Comparison of ENCODE assay signal across 27 cellular contexts in genomic region chr11:2917842-2918490, GRCh38. TPM values are rescaled to one million over a fixed set of nuclear protein-coding genes. Genes with fewer than 3 reads are reported as not detected.
DNase-seq lines count a peak whose midpoint lies in the region; ATAC-seq, FAIRE-seq and TF ChIP-seq lines count a peak whose summit lies in the region.
"Had no signal": no experiment of that assay in that cellular context is flagged by ENCODE, and none has a peak within 500 bp of the region (broad histone marks: within the 10 kb centered on the region; RNA-seq: fewer than 3 reads in every experiment).

No MANE protein-coding gene starts in this region.

- H3K4me2 ChIP-seq in HepG2 (ENCODE audit: low read depth, low read length), result no peak overlapping the region
- peak overlapping the region in 7 of 11 experiments; percentile 16 to 100 (median 89); a peak in 13 of 22 replicates for H3K4me2 ChIP-seq in BLaER1 treated with 17β-estradiol and CSF1 and Interleukin-3, amounts not matched to agents 10 nM and 100 nM
- no peak overlapping the region for H3K4me2 ChIP-seq in K562 (ENCODE audit: insufficient read depth, low read length)
- no peak overlapping the region for H3K4me2 ChIP-seq in mesenchymal stem cell (ENCODE audit: low read length, poor library complexity, severe bottlenecking)
- H3K4me2 ChIP-seq: A549 had no signal

- H3K4me3 ChIP-seq in HepG2 (replicated peaks in 1 of 3; ENCODE audit: insufficient read depth in 1 of 3, low read depth in 2 of 3, low read length in 3 of 3) (no peak overlapping the region), right lobe of liver (no peak overlapping the region), K562 (no peak overlapping the region), mesenchymal stem cell (ENCODE audit: insufficient read depth in 1 of 2, low read depth in 1 of 2, low read length in 2 of 2) (no peak overlapping the region)
- H3K4me3 ChIP-seq in BLaER1 treated with 17β-estradiol and CSF1 and Interleukin-3, amounts not matched to agents 10 nM and 100 nM, result no peak overlapping the region
- H3K4me3 ChIP-seq: A549, GM12878, GM23248 had no signal

- ATAC-seq in HepG2, result no peak
- no peak for ATAC-seq in right lobe of liver
- ATAC-seq in K562, result peak; percentile 10; the same call in 1 of the 3 replicates
- ATAC-seq: A549; CD8-positive, alpha-beta T cell; GM12878; HCT116 had no signal

- H3K9ac ChIP-seq in HepG2 (ENCODE audit: insufficient read depth, low read depth, low read length), result no peak overlapping the region
- 0 out of 22 replicates have a peak overlapping the region, but pooled peaks of 1 of the 11 experiments have one; percentile 10 for H3K9ac ChIP-seq in BLaER1 treated with 17β-estradiol and CSF1 and Interleukin-3, amounts not matched to agents 10 nM and 100 nM
- peak overlapping the region in 1 of 2 experiments; percentile 78; a peak in 1 of 4 replicates for H3K9ac ChIP-seq in K562 (ENCODE audit: insufficient read depth in 1 of 2, low read depth in 2 of 2, low read length in 2 of 2)
- H3K9ac ChIP-seq in mesenchymal stem cell (ENCODE audit: low read length), result no peak overlapping the region
- H3K9ac ChIP-seq: GM23248 had no signal

- H3K27me3 ChIP-seq in HepG2 (ENCODE audit: control insufficient read depth in 1 of 2, insufficient read depth in 2 of 2, low read length in 2 of 2) (no peaks in the 10 kb centered on the region), right lobe of liver (no peaks in the 10 kb centered on the region), K562 (ENCODE audit: control insufficient read depth in 2 of 2, insufficient read depth in 2 of 2, low read length in 2 of 2) (no peaks in the 10 kb centered on the region), mesenchymal stem cell (ENCODE audit: control insufficient read depth in 1 of 2, insufficient read depth in 1 of 2, low read length in 2 of 2) (no peaks in the 10 kb centered on the region)
- no peaks in the 10 kb centered on the region for H3K27me3 ChIP-seq in BLaER1 treated with 17β-estradiol and CSF1 and Interleukin-3, amounts not matched to agents 10 nM and 100 nM
- H3K27me3 ChIP-seq: BE2C had no signal

- no peak for TF ChIP-seq POLR2A in HepG2 (IDR thresholded peaks at IDR 0.05; ENCODE audit: insufficient read depth in 1 of 2, low read depth in 2 of 2, low read length in 2 of 2)
- TF ChIP-seq POLR2A in right lobe of liver (IDR thresholded peaks at IDR 0.05), result no peak
- no peak for TF ChIP-seq POLR2A in K562 (conservative IDR thresholded peaks at IDR 0.05)

- H3K4me1 Mint-ChIP-seq in glutamatergic neuron (ENCODE audit: low read depth, unreplicated experiment), result no peaks in the 10 kb centered on the region

- no peak overlapping the region for H2BK15ac ChIP-seq in mesenchymal stem cell (ENCODE audit: low read depth, poor library complexity, severe bottlenecking)

- no peak overlapping the region for H3K14ac ChIP-seq in mesenchymal stem cell (ENCODE audit: low read length in 2 of 2)

- TF ChIP-seq RAD21 in HepG2 (CRISPR knock-in tag; IDR thresholded peaks at IDR 0.05), result no peak
- no peak for TF ChIP-seq RAD21 in K562 (CRISPR knock-in tag; conservative IDR thresholded peaks at IDR 0.05 in 1 of 2, IDR thresholded peaks at IDR 0.05 in 1 of 2)

- BruUV-seq in HepG2 (replicated peaks; lab: Mats Ljungman, UMichigan) (no TSS peak), K562 (replicated peaks; lab: Mats Ljungman, UMichigan) (no TSS peak)

- no peak overlapping the region for H3K4ac ChIP-seq in mesenchymal stem cell (ENCODE audit: low read depth in 1 of 2, low read length in 2 of 2)

- H2BK5ac ChIP-seq in mesenchymal stem cell (ENCODE audit: low read depth, low read length, poor library complexity, severe bottlenecking), result no peak overlapping the region

- H3K18ac ChIP-seq in mesenchymal stem cell (ENCODE audit: low read depth in 1 of 2, low read length in 2 of 2), result no peak overlapping the region

- H3K23ac ChIP-seq in mesenchymal stem cell (ENCODE audit: low read length in 2 of 2), result no peak overlapping the region

- in situ Hi-C loops in HepG2 (cut with HindIII; ENCODE audit: extremely low pct_ligation_motif_present, low pct_unique_long_range_greater_than_20kb), result no loop called here
- in situ Hi-C loops in K562 (cut with MboI), result no loop called here

- H3K79me1 ChIP-seq in mesenchymal stem cell (replicated peaks; ENCODE audit: low read length, poor library complexity, severe bottlenecking), result no peaks in the 10 kb centered on the region

- no peaks in the 10 kb centered on the region for H3K27me3 Mint-ChIP-seq in glutamatergic neuron (ENCODE audit: unreplicated experiment)
- H3K27me3 Mint-ChIP-seq: CD4-positive, CD25-positive, alpha-beta regulatory T cell had no signal

- H4K91ac ChIP-seq in mesenchymal stem cell (ENCODE audit: low read length), result peak overlapping the region; percentile 52

- H3K4me1 ChIP-seq in HepG2 (ENCODE audit: insufficient read depth, low read length) (peaks cover under 1% of the 10 kb centered on the region), right lobe of liver (no peaks in the 10 kb centered on the region), K562 (replicated peaks in 1 of 2; ENCODE audit: control insufficient read depth in 2 of 2, insufficient read depth in 2 of 2, low read length in 2 of 2) (peaks cover 4 to 73% of the 10 kb centered on the region in 2 experiments; a peak in 3 of 5 replicates), mesenchymal stem cell (ENCODE audit: control insufficient read depth, insufficient read depth, low read depth, low read length) (peaks cover 20% of the 10 kb centered on the region)
- peaks cover 32 to 96% (median 90%) of the 10 kb centered on the region in 10 experiments for H3K4me1 ChIP-seq in BLaER1 treated with 17β-estradiol and CSF1 and Interleukin-3, amounts not matched to agents 10 nM and 100 nM

- H3K9me3 Mint-ChIP-seq in glutamatergic neuron (ENCODE audit: unreplicated experiment), result no peaks in the 10 kb centered on the region
- H3K9me3 Mint-ChIP-seq: CD4-positive, CD25-positive, alpha-beta regulatory T cell; CD8-positive, alpha-beta T cell; H9 had no signal

- intact Hi-C loops in HepG2 (cut with micrococcal nuclease; ENCODE audit: unreplicated experiment) (no loop called here), right lobe of liver (cut with DNase I) (no loop called here), K562 (cut with micrococcal nuclease) (no loop called here)

- H3K36me3 Mint-ChIP-seq in glutamatergic neuron (ENCODE audit: unreplicated experiment), result no peaks in the 10 kb centered on the region
- H3K36me3 Mint-ChIP-seq: CD4-positive, CD25-positive, alpha-beta regulatory T cell; CD8-positive, alpha-beta T cell had no signal

- no peak overlapping the region for H2BK12ac ChIP-seq in mesenchymal stem cell (ENCODE audit: low read length in 2 of 2)

- no peaks in the 10 kb centered on the region for H3K79me2 ChIP-seq in HepG2 (ENCODE audit: insufficient read depth, low read length)
- no peaks in the 10 kb centered on the region for H3K79me2 ChIP-seq in K562 (ENCODE audit: control insufficient read depth, insufficient read depth, low read length)

- H3K9me3 ChIP-seq in HepG2 (ENCODE audit: low read length), result no peaks in the 10 kb centered on the region
- no peaks in the 10 kb centered on the region for H3K9me3 ChIP-seq in right lobe of liver
- H3K9me3 ChIP-seq in BLaER1 treated with 17β-estradiol and CSF1 and Interleukin-3, amounts not matched to agents 10 nM and 100 nM (replicated peaks in 1 of 11), result no peaks in the 10 kb centered on the region
- no peaks in the 10 kb centered on the region for H3K9me3 ChIP-seq in K562 (replicated peaks; ENCODE audit: control insufficient read depth, insufficient read depth, low read depth, low read length)
- no peaks in the 10 kb centered on the region for H3K9me3 ChIP-seq in mesenchymal stem cell (ENCODE audit: control insufficient read depth, low read length)
- H3K9me3 ChIP-seq: A549, BE2C had no signal

- no peak for FAIRE-seq in HepG2 (lab: Jason Lieb, UNC)
- no peak for FAIRE-seq in K562 (lab: Jason Lieb, UNC)
- FAIRE-seq: A549, D721Med, GM12878, GM19239, H1 had no signal

- WGBS in HepG2 (ENCODE audit: low lambda C conversion rate), result 94% methylated on average over 6 of the region's 25 CpGs
- WGBS in right lobe of liver (ENCODE audit: insufficient coverage, low coverage, low lambda C conversion rate, missing lambda C conversion rate), result 74% methylated on average over 6 of the region's 25 CpGs
- WGBS in K562 (ENCODE audit: insufficient coverage, low coverage, missing lambda C conversion rate), result 40% methylated on average over 23 of the region's 25 CpGs
- WGBS in mesenchymal stem cell, result 92% methylated on average over 25 of the region's 25 CpGs

- H2BK120ac ChIP-seq in mesenchymal stem cell (ENCODE audit: low read depth, low read length), result no peak overlapping the region

- H4K8ac ChIP-seq in mesenchymal stem cell (ENCODE audit: low read length), result peak overlapping the region; percentile 45

- TF ChIP-seq EP300 in HepG2 (IDR thresholded peaks at IDR 0.05; ENCODE audit: low read depth in 2 of 2, low read length in 2 of 2) (no peak), HepG2 (CRISPR knock-in tag; IDR thresholded peaks at IDR 0.05; ENCODE audit: borderline replicate concordance) (no peak), K562 (IDR thresholded peaks at IDR 0.05; ENCODE audit: low read length) (no peak)

- H2AFZ ChIP-seq in HepG2 (ENCODE audit: low read length) (no peak overlapping the region), K562 (ENCODE audit: low read depth, low read length) (no peak overlapping the region), mesenchymal stem cell (ENCODE audit: low read depth, low read length) (no peak overlapping the region)
- H2AFZ ChIP-seq: GM23248 had no signal

- H3K27ac Mint-ChIP-seq in glutamatergic neuron (ENCODE audit: unreplicated experiment), result no peak overlapping the region
- H3K27ac Mint-ChIP-seq: CD4-positive, CD25-positive, alpha-beta regulatory T cell; CD8-positive, alpha-beta T cell had no signal

- TF ChIP-seq CTCF in HepG2 (CRISPR knock-in tag; IDR thresholded peaks at IDR 0.05) (no peak), right lobe of liver (IDR thresholded peaks at IDR 0.05) (no peak), K562 (IDR thresholded peaks at IDR 0.05 in 2 of 3, conservative IDR thresholded peaks at IDR 0.05 in 1 of 3; ENCODE audit: insufficient read depth in 2 of 3, low read depth in 1 of 3, low read length in 3 of 3) (no peak), glutamatergic neuron (IDR thresholded peaks at IDR 0.05; ENCODE audit: partially characterized antibody, unreplicated experiment) (no peak)

- H3K9me1 ChIP-seq in K562 (ENCODE audit: control insufficient read depth, insufficient read depth, low read length), result no peaks in the 10 kb centered on the region

- H3K27ac ChIP-seq in HepG2 (ENCODE audit: extremely low read length, insufficient read depth, low read length) (no peak overlapping the region), right lobe of liver (no peak overlapping the region), K562 (ENCODE audit: extremely low read depth, low read depth, low read length) (no peak overlapping the region), mesenchymal stem cell (ENCODE audit: low read length, poor library complexity, severe bottlenecking) (no peak overlapping the region)
- no peak overlapping the region for H3K27ac ChIP-seq in BLaER1 treated with 17β-estradiol and CSF1 and Interleukin-3, amounts not matched to agents 10 nM and 100 nM
- H3K27ac ChIP-seq: A549, C4-2B, GM23248 had no signal

- no peak overlapping the region for H3K4me3 Mint-ChIP-seq in glutamatergic neuron (ENCODE audit: unreplicated experiment)
- H3K4me3 Mint-ChIP-seq: CD4-positive, CD25-positive, alpha-beta regulatory T cell; CD8-positive, alpha-beta T cell; H9 had no signal

- DNase-seq in HepG2 (ENCODE audit: low spot score) (no peak), right lobe of liver (no peak), K562 (ENCODE audit: extremely low read depth in 1 of 4, low spot score in 3 of 4) (no peak), mesenchymal stem cell (no peak), glutamatergic neuron (no peak), superior temporal gyrus (ENCODE audit: extremely low spot score) (no peak)
- no peak for DNase-seq in stimulated activated naive CD4-positive, alpha-beta T cell (lab: John Stamatoyannopoulos, UW)
- DNase-seq: 8988T; ACHN; AML-193; BE2C; CD4-positive, CD25-positive, alpha-beta regulatory T cell; CD8-positive, alpha-beta T cell; DMS 273 treated with DMSO at 0.1 percent for 48 hours; DMS79; EL; GDM1; GM23248; H9 had no signal

- H2AK5ac ChIP-seq in mesenchymal stem cell (ENCODE audit: low read length, severe bottlenecking), result no peak overlapping the region

- H3K36me3 ChIP-seq in HepG2 (replicated peaks in 1 of 2; ENCODE audit: control insufficient read depth in 1 of 2, insufficient read depth in 2 of 2, low read length in 2 of 2), result no peaks in the 10 kb centered on the region
- H3K36me3 ChIP-seq in right lobe of liver, result no peaks in the 10 kb centered on the region
- H3K36me3 ChIP-seq in BLaER1 treated with 17β-estradiol and CSF1 and Interleukin-3, amounts not matched to agents 10 nM and 100 nM, result no peaks in the 10 kb centered on the region; a peak in 1 of 22 replicates
- H3K36me3 ChIP-seq in K562 (ENCODE audit: control insufficient read depth, insufficient read depth, low read length), result no peaks in the 10 kb centered on the region
- peaks cover 0 to 19% of the 10 kb centered on the region in 2 experiments for H3K36me3 ChIP-seq in mesenchymal stem cell (ENCODE audit: control insufficient read depth in 1 of 2, insufficient read depth in 2 of 2, low read depth in 1 of 2, low read length in 2 of 2)
- H3K36me3 ChIP-seq: BE2C had no signal

- POLR2A ChIA-PET in HepG2 (lab: Yijun Ruan, JAX) (no interaction called here), K562 (lab: Yijun Ruan, JAX) (interaction anchor here (0.6 to 1.8 kb wide), 3 partner anchors 9 to 74 kb away, joined by 4 to 9 read pairs (median 4); no protein-coding TSS in a partner anchor)

- H4K20me1 ChIP-seq in HepG2 (ENCODE audit: insufficient read depth, low read length) (no peaks in the 10 kb centered on the region), K562 (replicated peaks; ENCODE audit: control insufficient read depth, insufficient read depth, low read length) (no peaks in the 10 kb centered on the region)
- peaks cover 0 to 70% (median 0%) of the 10 kb centered on the region in 11 experiments; a peak in 8 of 22 replicates for H4K20me1 ChIP-seq in BLaER1 treated with 17β-estradiol and CSF1 and Interleukin-3, amounts not matched to agents 10 nM and 100 nM

- CTCF ChIA-PET in HepG2 (lab: Yijun Ruan, JAX; ENCODE audit: low intra/inter-chr PET ratio, low total read pairs), result no interaction called here
- CTCF ChIA-PET in K562 (lab: Yijun Ruan, JAX; ENCODE audit: low intra/inter-chr PET ratio), result no interaction called here

RNA-seq across cellular contexts. Expression of gene PHLDA2, which starts 11.3 kb away (rescaled TPM):
- total RNA-seq in HepG2 (2016; rRNA removed; fragmentation: Illumina TruSeq; extraction: Trizol), result 0.36 and 0.55 TPM in 2 replicates
- total RNA-seq in HepG2 (2016; cell fraction: cytosol; rRNA removed; fragmentation: Illumina TruSeq; extraction: Trizol; ENCODE audit: low read depth), result 0.40 TPM in 1 of 2 replicates, not detected in the other
- total RNA-seq in HepG2 (2016; cell fraction: insoluble cytoplasmic fraction; rRNA removed; fragmentation: Illumina TruSeq; extraction: Trizol), result 0.27 and 0.56 TPM in 2 replicates
- total RNA-seq in HepG2 (2016; cell fraction: membrane; rRNA removed; fragmentation: Illumina TruSeq; extraction: Trizol), result 0.31 and 0.65 TPM in 2 replicates
- total RNA-seq in HepG2 (2016; cell fraction: nucleus; rRNA removed; fragmentation: Illumina TruSeq; extraction: Trizol), result not detected in 2 replicates
- polyA plus RNA-seq in HepG2 (2011; rRNA removed), result 0.78 and 1.5 TPM in 2 replicates
- 2.2 and 3.8 TPM in 2 replicates for polyA plus RNA-seq in HepG2 (2011; cell fraction: cytosol; rRNA removed)
- 3.7 and 3.9 TPM in 2 replicates for polyA plus RNA-seq in HepG2 (2011; cell fraction: nucleus; rRNA removed)
- polyA plus RNA-seq in HepG2 (2012), result 1.5 and 2.9 TPM in 2 replicates
- 1.1 and 1.5 TPM in 2 replicates for polyA plus RNA-seq in HepG2 (2016; cell fraction: cytosol; fragmentation: Illumina TruSeq; extraction: Trizol; ENCODE audit: low read depth)
- polyA plus RNA-seq in HepG2 (2016; cell fraction: insoluble cytoplasmic fraction; fragmentation: Illumina TruSeq; extraction: Trizol; ENCODE audit: low read depth), result 2.2 and 2.4 TPM in 2 replicates
- polyA plus RNA-seq in HepG2 (2016; cell fraction: membrane; fragmentation: Illumina TruSeq; extraction: Trizol; ENCODE audit: low read depth), result 1.2 and 1.5 TPM in 2 replicates
- polyA plus RNA-seq in HepG2 (2016; cell fraction: nucleus; fragmentation: Illumina TruSeq; extraction: Trizol; ENCODE audit: insufficient read depth, low read depth), result 2.0 and 2.5 TPM in 2 replicates
- 1.2 and 12.9 TPM in 2 replicates for polyA minus RNA-seq in HepG2 (2011; rRNA and poly(A)+ RNA removed; ENCODE audit: low replicate concordance)
- polyA minus RNA-seq in HepG2 (2011; cell fraction: cytosol; rRNA and poly(A)+ RNA removed), result 0.88 and 1.4 TPM in 2 replicates
- 0.64 and 0.87 TPM in 2 replicates for polyA minus RNA-seq in HepG2 (2011; cell fraction: nucleus; rRNA and poly(A)+ RNA removed)
- total RNA-seq in right lobe of liver, result 10 to 100 TPM in 2 of 6 experiments, 1 to 10 TPM in 1, under 1 TPM in 2, not detected in 1; 0.51 to 12.7 (median 5.9) TPM
- 3.2 and 7.8 TPM in 2 replicates for total RNA-seq in K562 (2011; cell fraction: chromatin; rRNA removed; ENCODE audit: low replicate concordance)
- 13.6 and 14.7 TPM in 2 replicates for total RNA-seq in K562 (2011; cell fraction: nucleolus; rRNA removed)
- total RNA-seq in K562 (2011; cell fraction: nucleoplasm; rRNA removed), result 5.4 and 5.7 TPM in 2 replicates
- 14.8 and 26.2 TPM in 2 replicates for total RNA-seq in K562 (2014; rRNA removed)
- 0.70 and 0.76 TPM in 2 replicates for total RNA-seq in K562 (2014; rRNA removed; fragmentation: Illumina TruSeq; extraction: Trizol)
- total RNA-seq in K562 (2015; rRNA removed; fragmentation: Illumina TruSeq; extraction: Trizol), result 5.7 and 6.3 TPM in 2 replicates
- total RNA-seq in K562 (2021), result 42.4 and 43.2 TPM in 2 replicates
- polyA plus RNA-seq in K562 (2011; rRNA removed), result 4.7 and 4.9 TPM in 2 replicates
- 19.3 and 101 TPM in 2 replicates for polyA plus RNA-seq in K562 (2011; cell fraction: cytosol; rRNA removed)
- polyA plus RNA-seq in K562 (2011; cell fraction: nucleus; rRNA removed), result 10.5 and 21.0 TPM in 2 replicates
- polyA plus RNA-seq in K562 (2012), result 26.8 and 31.0 TPM in 2 replicates
- polyA plus RNA-seq in K562 (2014; fragmentation: Illumina TruSeq; extraction: Trizol), result 4.0 and 24.8 TPM in 2 replicates
- polyA plus RNA-seq in K562 (2014; fragmentation: Nextera tagmentation; extraction: Ambion mirVana), result under 1 TPM; 0.43 to 0.87 TPM
- polyA plus RNA-seq in K562 (2014; rRNA removed), result 33.6 and 37.8 TPM in 2 replicates
- 0.84 and 1.1 TPM in 2 replicates for polyA minus RNA-seq in K562 (2011; rRNA and poly(A)+ RNA removed)
- 14.8 and 27.2 TPM in 2 replicates for polyA minus RNA-seq in K562 (2011; cell fraction: cytosol; rRNA and poly(A)+ RNA removed)
- 11.8 and 14.1 TPM in 2 replicates for polyA minus RNA-seq in K562 (2011; cell fraction: nucleus; rRNA and poly(A)+ RNA removed)
- 272 TPM for polyA plus RNA-seq in mesenchymal stem cell (2013, experiment 1 of 2)
- 276 TPM for polyA plus RNA-seq in mesenchymal stem cell (2013, experiment 2 of 2)
- total RNA-seq in glutamatergic neuron (ENCODE audit: unreplicated experiment), result 1.2 TPM

RNA-seq across cellular contexts. Expression of gene CDKN1C, which starts 32.4 kb away (rescaled TPM):
- total RNA-seq in HepG2 (2016; rRNA removed; fragmentation: Illumina TruSeq; extraction: Trizol), result not detected in 2 replicates
- total RNA-seq in HepG2 (2016; cell fraction: cytosol; rRNA removed; fragmentation: Illumina TruSeq; extraction: Trizol; ENCODE audit: low read depth), result not detected in 2 replicates
- not detected in 2 replicates for total RNA-seq in HepG2 (2016; cell fraction: insoluble cytoplasmic fraction; rRNA removed; fragmentation: Illumina TruSeq; extraction: Trizol)
- total RNA-seq in HepG2 (2016; cell fraction: membrane; rRNA removed; fragmentation: Illumina TruSeq; extraction: Trizol), result not detected in 2 replicates
- total RNA-seq in HepG2 (2016; cell fraction: nucleus; rRNA removed; fragmentation: Illumina TruSeq; extraction: Trizol), result not detected in 2 replicates
- not detected in 2 replicates for polyA plus RNA-seq in HepG2 (2011; rRNA removed)
- not detected in 2 replicates for polyA plus RNA-seq in HepG2 (2011; cell fraction: cytosol; rRNA removed)
- polyA plus RNA-seq in HepG2 (2011; cell fraction: nucleus; rRNA removed), result 0.10 and 0.23 TPM in 2 replicates
- polyA plus RNA-seq in HepG2 (2012), result not detected in 2 replicates
- not detected in 2 replicates for polyA plus RNA-seq in HepG2 (2016; cell fraction: cytosol; fragmentation: Illumina TruSeq; extraction: Trizol; ENCODE audit: low read depth)
- polyA plus RNA-seq in HepG2 (2016; cell fraction: insoluble cytoplasmic fraction; fragmentation: Illumina TruSeq; extraction: Trizol; ENCODE audit: low read depth), result not detected in 2 replicates
- not detected in 2 replicates for polyA plus RNA-seq in HepG2 (2016; cell fraction: membrane; fragmentation: Illumina TruSeq; extraction: Trizol; ENCODE audit: low read depth)
- polyA plus RNA-seq in HepG2 (2016; cell fraction: nucleus; fragmentation: Illumina TruSeq; extraction: Trizol; ENCODE audit: insufficient read depth, low read depth), result not detected in 2 replicates
- 17.4 TPM in 1 of 2 replicates, not detected in the other for polyA minus RNA-seq in HepG2 (2011; rRNA and poly(A)+ RNA removed; ENCODE audit: low replicate concordance)
- polyA minus RNA-seq in HepG2 (2011; cell fraction: cytosol; rRNA and poly(A)+ RNA removed), result 0.30 and 0.70 TPM in 2 replicates
- polyA minus RNA-seq in HepG2 (2011; cell fraction: nucleus; rRNA and poly(A)+ RNA removed), result 0.52 TPM in 1 of 2 replicates, not detected in the other
- 1 to 10 TPM; 2.2 to 8.0 (median 3.6) TPM for total RNA-seq in right lobe of liver
- total RNA-seq in K562 (2011; cell fraction: chromatin; rRNA removed; ENCODE audit: low replicate concordance), result 7.1 and 13.9 TPM in 2 replicates
- 20.5 and 24.5 TPM in 2 replicates for total RNA-seq in K562 (2011; cell fraction: nucleolus; rRNA removed)
- 10.9 and 11.1 TPM in 2 replicates for total RNA-seq in K562 (2011; cell fraction: nucleoplasm; rRNA removed)
- 19.2 and 23.5 TPM in 2 replicates for total RNA-seq in K562 (2014; rRNA removed)
- total RNA-seq in K562 (2014; rRNA removed; fragmentation: Illumina TruSeq; extraction: Trizol), result 3.5 and 4.0 TPM in 2 replicates
- 2.8 and 3.5 TPM in 2 replicates for total RNA-seq in K562 (2015; rRNA removed; fragmentation: Illumina TruSeq; extraction: Trizol)
- 21.1 and 21.9 TPM in 2 replicates for total RNA-seq in K562 (2021)
- 9.2 and 17.4 TPM in 2 replicates for polyA plus RNA-seq in K562 (2011; rRNA removed)
- 12.9 and 29.1 TPM in 2 replicates for polyA plus RNA-seq in K562 (2011; cell fraction: cytosol; rRNA removed)
- polyA plus RNA-seq in K562 (2011; cell fraction: nucleus; rRNA removed), result 25.4 and 25.7 TPM in 2 replicates
- 10.9 and 13.2 TPM in 2 replicates for polyA plus RNA-seq in K562 (2012)
- polyA plus RNA-seq in K562 (2014; fragmentation: Illumina TruSeq; extraction: Trizol), result 3.9 and 5.2 TPM in 2 replicates
- 10 to 100 TPM in 1 of 2 experiments, 1 to 10 TPM in 1; 9.3 to 18.7 TPM for polyA plus RNA-seq in K562 (2014; fragmentation: Nextera tagmentation; extraction: Ambion mirVana)
- polyA plus RNA-seq in K562 (2014; rRNA removed), result 11.0 and 13.0 TPM in 2 replicates
- polyA minus RNA-seq in K562 (2011; rRNA and poly(A)+ RNA removed), result 4.8 and 6.4 TPM in 2 replicates
- polyA minus RNA-seq in K562 (2011; cell fraction: cytosol; rRNA and poly(A)+ RNA removed), result 11.8 and 22.5 TPM in 2 replicates
- 7.5 and 8.9 TPM in 2 replicates for polyA minus RNA-seq in K562 (2011; cell fraction: nucleus; rRNA and poly(A)+ RNA removed)
- 29.4 TPM for polyA plus RNA-seq in mesenchymal stem cell (2013, experiment 1 of 2)
- polyA plus RNA-seq in mesenchymal stem cell (2013, experiment 2 of 2), result 31.0 TPM
- 391 TPM for total RNA-seq in glutamatergic neuron (ENCODE audit: unreplicated experiment)

Comparison
In these comparisons a context has a peak if more than half of its experiments do, and no peak if none do; other contexts are left out.
1. H3K4me2 ChIP-seq: peak in BLaER1 treated with 17β-estradiol and CSF1 and Interleukin-3, amounts not matched to agents 10 nM and 100 nM (7 of 11); none in HepG2 (single experiment), K562 (single experiment) and mesenchymal stem cell (single experiment).
2. RNA of gene CDKN1C, which starts 32.4 kb away (total RNA-seq): 391 TPM in glutamatergic neuron (single experiment); 2.8 to 24.5 TPM in K562, 2.2 to 8.0 TPM in right lobe of liver and not detected in HepG2; every median in the first group is over 10 times any median in the second.
3. Of the 241 proteins assayed by ChIP-seq in both HepG2 and K562: peak only in HepG2: none; only in K562: POLR2G; in both: none; in neither: 240.